In the genomic region with DNA sequence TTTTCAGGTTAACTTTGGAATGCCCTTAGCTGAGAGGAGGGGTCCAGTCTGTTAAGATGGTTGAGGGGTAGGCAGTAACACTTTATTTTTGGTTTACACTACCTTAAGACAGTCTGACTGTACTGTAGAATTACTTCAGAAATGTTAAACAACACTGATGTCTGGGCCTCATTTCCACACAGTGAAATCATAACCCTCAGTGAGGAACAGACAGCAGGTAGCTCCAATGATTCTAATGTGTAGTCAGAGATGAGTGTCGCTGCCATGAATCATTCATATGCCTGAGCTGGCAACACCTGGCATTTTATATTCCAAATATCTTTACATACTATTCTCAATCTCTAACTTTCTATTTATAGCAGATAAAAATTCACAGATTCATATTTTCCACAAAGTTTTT, we compare ENCODE assay signal across 21 cellular contexts. TPM values are rescaled to one million over a fixed set of nuclear protein-coding genes. Genes with fewer than 3 reads are reported as not detected.
DNase-seq lines count a peak whose midpoint lies in the region; ATAC-seq, FAIRE-seq and TF ChIP-seq lines count a peak whose summit lies in the region.
"Had no signal": no experiment of that assay in that cellular context is flagged by ENCODE, and none has a peak within 500 bp of the region (broad histone marks: within the 10 kb centered on the region; RNA-seq: fewer than 3 reads in every experiment).

No MANE protein-coding gene starts in this region.

- no peak overlapping the region for H3K4me2 ChIP-seq in keratinocyte (ENCODE audit: control insufficient read depth, extremely low read depth, insufficient read depth, low read depth, low read length)

- no peak overlapping the region for H3K27ac Mint-ChIP-seq in activated naive CD4-positive, alpha-beta T cell treated with anti-CD3 and anti-CD28 coated beads for 36 hours
- no peak overlapping the region for H3K27ac Mint-ChIP-seq in WTC11
- H3K27ac Mint-ChIP-seq: CD4-positive, alpha-beta memory T cell had no signal

- TF ChIP-seq CTCF in RWPE2 (IDR thresholded peaks at IDR 0.05; ENCODE audit: poor library complexity, severe bottlenecking) (no peak), keratinocyte (optimal IDR thresholded peaks at IDR 0.05 in 1 of 3, IDR thresholded peaks at IDR 0.05 in 1 of 3, conservative IDR thresholded peaks at IDR 0.05 in 1 of 3; ENCODE audit: extremely low read depth in 1 of 3, insufficient read depth in 2 of 3, low read length in 3 of 3) (no peak), WTC11 (IDR thresholded peaks at IDR 0.05) (no peak)

- no peak overlapping the region for H3K4me3 Mint-ChIP-seq in activated naive CD4-positive, alpha-beta T cell treated with anti-CD3 and anti-CD28 coated beads for 36 hours
- no peak overlapping the region for H3K4me3 Mint-ChIP-seq in WTC11
- H3K4me3 Mint-ChIP-seq: CD4-positive, alpha-beta memory T cell had no signal

- H3K79me2 ChIP-seq in keratinocyte (ENCODE audit: control insufficient read depth, insufficient read depth, low read length), result no peaks in the 10 kb centered on the region

- FAIRE-seq in keratinocyte (lab: Jason Lieb, UNC), result peak; percentile 65
- FAIRE-seq: G401.6, GM12891, RCC 7860 had no signal

- H3K4me3 ChIP-seq in RWPE2 (ENCODE audit: severe bottlenecking), result no peak overlapping the region
- no peak overlapping the region for H3K4me3 ChIP-seq in keratinocyte (ENCODE audit: control insufficient read depth in 2 of 3, extremely low read depth in 1 of 3, insufficient read depth in 2 of 3, low read depth in 1 of 3, low read length in 3 of 3)

- CTCF ChIA-PET in activated naive CD4-positive, alpha-beta T cell treated with anti-CD3 and anti-CD28 coated beads for 36 hours (lab: Charles Lee), result interaction anchor here (1.6 kb wide), 1 partner anchor 20 kb away, joined by 5 read pairs; no protein-coding TSS in a partner anchor
- CTCF ChIA-PET in WTC11 (lab: Charles Lee), result no interaction called here

- no peaks in the 10 kb centered on the region for H3K9me1 ChIP-seq in keratinocyte (ENCODE audit: control insufficient read depth, extremely low read depth, insufficient read depth, low read length)

- H3K27ac ChIP-seq in RWPE2 (ENCODE audit: poor library complexity, severe bottlenecking) (peak overlapping the region; percentile 23), keratinocyte (ENCODE audit: control insufficient read depth, insufficient read depth, low read length) (no peak overlapping the region)
- H3K27ac ChIP-seq: HL-60 had no signal

- H3K27me3 ChIP-seq in RWPE2 (ENCODE audit: insufficient read depth, poor library complexity, severe bottlenecking) (no peaks in the 10 kb centered on the region), keratinocyte (ENCODE audit: control insufficient read depth, extremely low read depth, insufficient read depth, low read length) (no peaks in the 10 kb centered on the region)
- H3K27me3 ChIP-seq: BE2C had no signal

- H3K36me3 ChIP-seq in RWPE2 (ENCODE audit: low read depth), result no peaks in the 10 kb centered on the region
- H3K36me3 ChIP-seq in keratinocyte (ENCODE audit: control insufficient read depth in 2 of 2, extremely low read depth in 1 of 2, insufficient read depth in 2 of 2, low read length in 2 of 2), result no peaks in the 10 kb centered on the region
- H3K36me3 ChIP-seq: BE2C had no signal

- peaks cover 18% of the 10 kb centered on the region for H3K4me1 Mint-ChIP-seq in activated naive CD4-positive, alpha-beta T cell treated with anti-CD3 and anti-CD28 coated beads for 36 hours (ENCODE audit: low read depth)
- H3K4me1 Mint-ChIP-seq in WTC11, result peaks cover 4% of the 10 kb centered on the region; the same call in 1 of the 2 replicates
- H3K4me1 Mint-ChIP-seq: CD4-positive, alpha-beta memory T cell had no signal

- no peak overlapping the region for H2AFZ ChIP-seq in keratinocyte (ENCODE audit: control insufficient read depth, low read length)

- H3K4me1 ChIP-seq in RWPE2 (ENCODE audit: insufficient read depth, poor library complexity, severe bottlenecking), result peaks cover 5% of the 10 kb centered on the region
- H3K4me1 ChIP-seq in keratinocyte (ENCODE audit: control insufficient read depth, extremely low read depth, insufficient read depth, low read length), result peaks cover 5% of the 10 kb centered on the region
- H3K4me1 ChIP-seq: BE2C had no signal

- dilution Hi-C loops in keratinocyte (cut with MboI; ENCODE audit: extremely low pct_ligation_motif_present, low sequenced_read_pairs), result no loop called here

- H3K9me3 Mint-ChIP-seq in activated naive CD4-positive, alpha-beta T cell treated with anti-CD3 and anti-CD28 coated beads for 36 hours, result no peaks in the 10 kb centered on the region
- peaks cover 6% of the 10 kb centered on the region; the same call in 1 of the 2 replicates for H3K9me3 Mint-ChIP-seq in WTC11
- H3K9me3 Mint-ChIP-seq: CD4-positive, alpha-beta memory T cell had no signal

- H4K20me1 ChIP-seq in keratinocyte (ENCODE audit: control insufficient read depth, extremely low read depth, insufficient read depth, low read length), result no peaks in the 10 kb centered on the region

- H3K36me3 Mint-ChIP-seq in activated naive CD4-positive, alpha-beta T cell treated with anti-CD3 and anti-CD28 coated beads for 36 hours (ENCODE audit: low read depth), result no peaks in the 10 kb centered on the region
- H3K36me3 Mint-ChIP-seq in WTC11, result no peaks in the 10 kb centered on the region
- H3K36me3 Mint-ChIP-seq: CD4-positive, alpha-beta memory T cell had no signal

- intact Hi-C loops in activated naive CD4-positive, alpha-beta T cell treated with anti-CD3 and anti-CD28 coated beads for 36 hours (cut with micrococcal nuclease), result loop anchor here (1.0 kb wide), 4 partner anchors 20 to 802 kb away; no protein-coding TSS in a partner anchor

- H3K9ac ChIP-seq in keratinocyte (ENCODE audit: control insufficient read depth, extremely low read depth, insufficient read depth, low read length), result no peak overlapping the region

- POLR2A ChIA-PET in WTC11 (lab: Charles Lee), result no interaction called here

- DNase-seq in activated naive CD4-positive, alpha-beta T cell treated with anti-CD3 and anti-CD28 coated beads for 36 hours, result peak; percentile 16
- no peak for DNase-seq in activated naive CD4-positive, alpha-beta T cell (lab: John Stamatoyannopoulos, UW)
- DNase-seq in HPDE6-E6E7 (ENCODE audit: extremely low spot score) (peak; percentile 44), RWPE2 (ENCODE audit: low spot score) (no peak), keratinocyte (ENCODE audit: low read depth, low spot score) (no peak), WTC11 (ENCODE audit: low spot score) (no peak)
- DNase-seq: BE2C; CD4-positive, alpha-beta memory T cell; DMS79; KBM-7; NCI-H1048; NCI-H146; NCI-H226; NCI-H748 treated with DMSO at 0.1 percent for 48 hours had no signal

- ATAC-seq in RWPE2 (ENCODE audit: low read depth), result peak; percentile 92
- ATAC-seq in HG03432 (IDR thresholded peaks at IDR 0.05; ENCODE audit: unreplicated experiment), result no peak
- no peak for ATAC-seq in WTC11
- ATAC-seq in GM18498 (IDR thresholded peaks at IDR 0.05; ENCODE audit: unreplicated experiment), result no peak

- no peaks in the 10 kb centered on the region for H3K9me3 ChIP-seq in RWPE2 (ENCODE audit: severe bottlenecking)
- H3K9me3 ChIP-seq in keratinocyte (ENCODE audit: control insufficient read depth, low read depth, low read length), result no peaks in the 10 kb centered on the region
- H3K9me3 ChIP-seq: BE2C had no signal

- peaks cover 3% of the 10 kb centered on the region for H3K27me3 Mint-ChIP-seq in activated naive CD4-positive, alpha-beta T cell treated with anti-CD3 and anti-CD28 coated beads for 36 hours (ENCODE audit: low read depth)
- H3K27me3 Mint-ChIP-seq in WTC11 (ENCODE audit: low read depth), result no peaks in the 10 kb centered on the region

TF ChIP-seq in WTC11, 78 proteins besides CTCF, POLR2A, EP300 and RAD21 (continues in another document):
- no peak for TF ChIP-seq ZNF317 (CRISPR knock-in tag; IDR thresholded peaks at IDR 0.05; ENCODE audit: borderline replicate concordance, low read depth)
- TF ChIP-seq, protein P1, sequence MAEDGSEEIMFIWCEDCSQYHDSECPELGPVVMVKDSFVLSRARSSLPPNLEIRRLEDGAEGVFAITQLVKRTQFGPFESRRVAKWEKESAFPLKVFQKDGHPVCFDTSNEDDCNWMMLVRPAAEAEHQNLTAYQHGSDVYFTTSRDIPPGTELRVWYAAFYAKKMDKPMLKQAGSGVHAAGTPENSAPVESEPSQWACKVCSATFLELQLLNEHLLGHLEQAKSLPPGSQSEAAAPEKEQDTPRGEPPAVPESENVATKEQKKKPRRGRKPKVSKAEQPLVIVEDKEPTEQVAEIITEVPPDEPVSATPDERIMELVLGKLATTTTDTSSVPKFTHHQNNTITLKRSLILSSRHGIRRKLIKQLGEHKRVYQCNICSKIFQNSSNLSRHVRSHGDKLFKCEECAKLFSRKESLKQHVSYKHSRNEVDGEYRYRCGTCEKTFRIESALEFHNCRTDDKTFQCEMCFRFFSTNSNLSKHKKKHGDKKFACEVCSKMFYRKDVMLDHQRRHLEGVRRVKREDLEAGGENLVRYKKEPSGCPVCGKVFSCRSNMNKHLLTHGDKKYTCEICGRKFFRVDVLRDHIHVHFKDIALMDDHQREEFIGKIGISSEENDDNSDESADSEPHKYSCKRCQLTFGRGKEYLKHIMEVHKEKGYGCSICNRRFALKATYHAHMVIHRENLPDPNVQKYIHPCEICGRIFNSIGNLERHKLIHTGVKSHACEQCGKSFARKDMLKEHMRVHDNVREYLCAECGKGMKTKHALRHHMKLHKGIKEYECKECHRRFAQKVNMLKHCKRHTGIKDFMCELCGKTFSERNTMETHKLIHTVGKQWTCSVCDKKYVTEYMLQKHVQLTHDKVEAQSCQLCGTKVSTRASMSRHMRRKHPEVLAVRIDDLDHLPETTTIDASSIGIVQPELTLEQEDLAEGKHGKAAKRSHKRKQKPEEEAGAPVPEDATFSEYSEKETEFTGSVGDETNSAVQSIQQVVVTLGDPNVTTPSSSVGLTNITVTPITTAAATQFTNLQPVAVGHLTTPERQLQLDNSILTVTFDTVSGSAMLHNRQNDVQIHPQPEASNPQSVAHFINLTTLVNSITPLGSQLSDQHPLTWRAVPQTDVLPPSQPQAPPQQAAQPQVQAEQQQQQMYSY (CRISPR knock-in tag; IDR thresholded peaks at IDR 0.05), result no peak

RNA-seq across cellular contexts. Expression of a gene that starts 37.3 kb away (rescaled TPM):
- total RNA-seq in activated naive CD4-positive, alpha-beta T cell treated with anti-CD3 and anti-CD28 coated beads for 36 hours, result not detected
- not detected in 3 replicates for polyA plus RNA-seq in keratinocyte
- not detected for polyA plus RNA-seq in keratinocyte (2011; ENCODE audit: low read depth)
- not detected in 2 replicates for polyA plus RNA-seq in keratinocyte (2011; cell fraction: cytosol; rRNA removed)
- not detected in 2 replicates for polyA plus RNA-seq in keratinocyte (2011; cell fraction: nucleus; rRNA removed)
- not detected in 2 replicates for polyA plus RNA-seq in keratinocyte (2012; ENCODE audit: low replicate concordance)
- polyA minus RNA-seq in keratinocyte, result not detected in 3 replicates
- not detected for polyA minus RNA-seq in keratinocyte (2011; cell fraction: cytosol; rRNA and poly(A)+ RNA removed)
- not detected in 2 replicates for polyA minus RNA-seq in keratinocyte (2011; cell fraction: nucleus; rRNA and poly(A)+ RNA removed)
- not detected in 3 replicates for total RNA-seq in WTC11 (2021)
- total RNA-seq: CD4-positive, alpha-beta memory T cell had no signal
- polyA plus RNA-seq: AG04450; CD4-positive, alpha-beta memory T cell had no signal

Comparison
In these comparisons a context has a peak if more than half of its experiments do, and no peak if none do; other contexts are left out.
1. DNase-seq: peak in activated naive CD4-positive, alpha-beta T cell treated with anti-CD3 and anti-CD28 coated beads for 36 hours (single experiment) and HPDE6-E6E7 (single experiment); none in activated naive CD4-positive, alpha-beta T cell (0 of 4), RWPE2 (single experiment), keratinocyte (single experiment) and WTC11 (single experiment).